In genomic region chr17:7191571-7192270, GRCh38 we compare ENCODE assay signal across 1 cellular context.
A peak's percentile ranks its signal among the peaks of the same experiment; 100 is the strongest.
TF ChIP-seq lines count a peak whose summit lies in the region.

No MANE protein-coding gene starts in this region.

TF ChIP-seq in SK-N-SH, 30 proteins besides CTCF, POLR2A, EP300 and RAD21 (continued from another document):
- TF ChIP-seq PBX3 (IDR thresholded peaks at IDR 0.05) (peak; percentile 26; the same call in 1 of the 2 replicates), ZBTB33 (IDR thresholded peaks at IDR 0.05; ENCODE audit: borderline replicate concordance, low read depth) (no peak), TAF1 (IDR thresholded peaks at IDR 0.05; ENCODE audit: borderline replicate concordance, low read depth, low read length) (no peak), SIN3A (IDR thresholded peaks at IDR 0.05; ENCODE audit: borderline replicate concordance, low read depth, low read length) (no peak), FOSL2 (IDR thresholded peaks at IDR 0.05; ENCODE audit: borderline replicate concordance, low read depth) (peak; percentile 62), JUND (IDR thresholded peaks at IDR 0.05) (peak; percentile 68), MEF2A (IDR thresholded peaks at IDR 0.05; ENCODE audit: borderline replicate concordance, low read depth) (no peak), RCOR1 (IDR thresholded peaks at IDR 0.05; ENCODE audit: low read length) (no peak), TCF12 (IDR thresholded peaks at IDR 0.05) (no peak), IRF3 (IDR thresholded peaks at IDR 0.05; ENCODE audit: low read depth, low read length) (no peak), YY1 (IDR thresholded peaks at IDR 0.05; ENCODE audit: low read depth) (0 out of 2 replicates have a peak, but pooled peaks have one; percentile 36), GABPA (IDR thresholded peaks at IDR 0.05; ENCODE audit: low read depth) (no peak; the same call in 1 of the 2 replicates), USF2 (IDR thresholded peaks at IDR 0.05; ENCODE audit: borderline replicate concordance, low read depth, low read length) (no peak), CHD2 (IDR thresholded peaks at IDR 0.05; ENCODE audit: low read length, partially characterized antibody) (peak; percentile 75), FOXM1 (IDR thresholded peaks at IDR 0.05; ENCODE audit: low read depth) (no peak), REST (IDR thresholded peaks at IDR 0.05; ENCODE audit: low read depth, low read length) (peak; percentile 87), POLR2AphosphoS5 (IDR thresholded peaks at IDR 0.05; ENCODE audit: low read depth, low read length) (no peak), RFX5 (IDR thresholded peaks at IDR 0.05; ENCODE audit: low read length) (no peak), USF1 (IDR thresholded peaks at IDR 0.05; ENCODE audit: borderline replicate concordance, low read depth) (peak; percentile 81; the same call in 1 of the 2 replicates), GATA2 (CRISPR knock-in tag; IDR thresholded peaks at IDR 0.05) (no peak), MXI1 (IDR thresholded peaks at IDR 0.05; ENCODE audit: low read depth, low read length) (no peak), SMC3 (IDR thresholded peaks at IDR 0.05; ENCODE audit: low read depth, low read length) (no peak), ELF1 (IDR thresholded peaks at IDR 0.05) (no peak), NRF1 (IDR thresholded peaks at IDR 0.05; ENCODE audit: low read depth, low read length) (no peak), EZH2phosphoT487 (IDR thresholded peaks at IDR 0.05; ENCODE audit: borderline replicate concordance, low read depth) (no peak), NFIC (IDR thresholded peaks at IDR 0.05; ENCODE audit: borderline replicate concordance) (no peak)
